Comparison of ENCODE assay signal across 1 cellular context in the genomic region with DNA sequence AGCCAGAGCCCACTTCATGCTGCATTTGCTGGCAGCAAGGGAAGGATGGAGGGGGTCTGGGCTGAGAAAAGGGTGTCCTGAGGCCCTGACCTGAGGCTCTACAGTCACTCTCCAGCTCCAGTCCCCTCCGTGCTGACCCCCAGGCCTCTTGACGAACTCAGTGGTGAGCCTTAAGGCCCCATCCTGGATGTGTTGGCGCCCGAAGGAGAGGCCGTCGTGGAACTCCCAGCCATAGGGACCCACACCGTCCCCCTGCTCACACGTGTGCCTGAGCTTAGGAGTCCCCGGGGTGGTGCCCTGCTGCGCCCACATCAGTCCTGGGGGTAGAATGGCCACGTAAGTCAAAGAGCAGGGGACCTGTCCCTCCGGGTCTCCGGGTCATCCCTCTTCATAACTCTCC.
A peak's percentile ranks its signal among the peaks of the same experiment; 100 is the strongest.
TF ChIP-seq lines count a peak whose summit lies in the region.

No MANE protein-coding gene starts in this region.

TF ChIP-seq in HepG2, 621 proteins besides CTCF, POLR2A, EP300 and RAD21:
- TF ChIP-seq, protein P1, sequence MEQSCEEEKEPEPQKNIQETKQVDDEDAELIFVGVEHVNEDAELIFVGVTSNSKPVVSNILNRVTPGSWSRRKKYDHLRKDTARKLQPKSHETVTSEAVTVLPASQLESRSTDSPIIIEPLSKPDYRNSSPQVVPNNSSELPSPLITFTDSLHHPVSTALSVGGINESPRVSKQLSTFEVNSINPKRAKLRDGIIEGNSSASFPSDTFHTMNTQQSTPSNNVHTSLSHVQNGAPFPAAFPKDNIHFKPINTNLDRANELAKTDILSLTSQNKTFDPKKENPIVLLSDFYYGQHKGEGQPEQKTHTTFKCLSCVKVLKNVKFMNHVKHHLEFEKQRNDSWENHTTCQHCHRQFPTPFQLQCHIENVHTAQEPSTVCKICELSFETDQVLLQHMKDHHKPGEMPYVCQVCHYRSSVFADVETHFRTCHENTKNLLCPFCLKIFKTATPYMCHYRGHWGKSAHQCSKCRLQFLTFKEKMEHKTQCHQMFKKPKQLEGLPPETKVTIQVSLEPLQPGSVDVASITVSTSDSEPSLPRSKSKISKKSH (CRISPR knock-in tag; IDR thresholded peaks at IDR 0.05; ENCODE audit: borderline replicate concordance): peak; percentile 3; the same call in 1 of the 2 replicates
- TF ChIP-seq TCF12 (IDR thresholded peaks at IDR 0.05): no peak
- 0 out of 2 replicates have a peak, but pooled peaks have one; percentile 10 for TF ChIP-seq TCF12 (CRISPR knock-in tag; IDR thresholded peaks at IDR 0.05)
- 0 out of 2 replicates have a peak, but pooled peaks have one; percentile 54 for TF ChIP-seq DNMT3B (CRISPR knock-in tag; conservative IDR thresholded peaks at IDR 0.05)
- 0 out of 2 replicates have a peak, but pooled peaks have one; percentile 6 for TF ChIP-seq ZMAT3 (CRISPR knock-in tag; conservative IDR thresholded peaks at IDR 0.05)
- TF ChIP-seq, protein P2, sequence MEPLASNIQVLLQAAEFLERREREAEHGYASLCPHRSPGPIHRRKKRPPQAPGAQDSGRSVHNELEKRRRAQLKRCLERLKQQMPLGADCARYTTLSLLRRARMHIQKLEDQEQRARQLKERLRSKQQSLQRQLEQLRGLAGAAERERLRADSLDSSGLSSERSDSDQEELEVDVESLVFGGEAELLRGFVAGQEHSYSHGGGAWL (CRISPR knock-in tag; IDR thresholded peaks at IDR 0.05): no peak
- TF ChIP-seq STAT5B (CRISPR knock-in tag; IDR thresholded peaks at IDR 0.05): no peak
- TF ChIP-seq, protein P3, sequence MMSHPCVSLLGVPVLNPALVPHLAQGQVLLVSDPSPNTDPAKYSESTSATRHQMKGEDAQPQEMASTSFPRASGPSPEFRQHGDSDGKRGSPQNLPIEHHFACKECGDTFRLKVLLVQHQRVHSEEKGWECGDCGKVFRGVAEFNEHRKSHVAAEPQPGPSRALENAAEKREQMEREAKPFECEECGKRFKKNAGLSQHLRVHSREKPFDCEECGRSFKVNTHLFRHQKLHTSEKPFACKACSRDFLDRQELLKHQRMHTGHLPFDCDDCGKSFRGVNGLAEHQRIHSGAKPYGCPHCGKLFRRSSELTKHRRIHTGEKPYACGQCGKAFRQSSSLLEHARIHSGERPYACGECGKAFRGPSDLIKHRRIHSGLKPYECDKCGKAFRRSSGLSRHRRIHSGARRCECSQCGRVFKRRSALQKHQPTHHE (CRISPR knock-in tag; IDR thresholded peaks at IDR 0.05; ENCODE audit: borderline replicate concordance): 0 out of 2 replicates have a peak, but pooled peaks have one; percentile 13
- no peak for TF ChIP-seq NONO (IDR thresholded peaks at IDR 0.05)
- TF ChIP-seq NONO (CRISPR knock-in tag; conservative IDR thresholded peaks at IDR 0.05): no peak
- no peak for TF ChIP-seq NFKBIZ (CRISPR knock-in tag; IDR thresholded peaks at IDR 0.05)
- TF ChIP-seq, protein P4, sequence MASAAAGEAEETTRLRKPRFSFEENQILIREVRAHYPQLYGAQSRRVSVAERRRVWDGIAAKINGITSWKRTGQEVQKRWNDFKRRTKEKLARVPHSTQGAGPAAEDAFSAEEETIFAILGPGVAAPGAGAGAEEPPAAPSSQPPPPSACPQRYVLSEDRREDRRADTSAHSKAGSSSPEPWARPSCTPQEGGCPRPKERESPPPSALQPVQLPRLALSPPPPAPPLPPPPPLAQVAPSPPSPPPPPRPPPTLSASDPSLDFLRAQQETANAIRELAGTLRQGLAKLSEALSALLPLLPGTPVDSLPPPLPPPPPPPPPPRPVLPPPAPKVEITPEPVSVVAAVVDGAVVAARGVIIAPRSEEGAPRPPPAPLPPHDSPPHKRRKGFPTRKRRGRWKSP (CRISPR knock-in tag; IDR thresholded peaks at IDR 0.05): 0 out of 2 replicates have a peak, but pooled peaks have one; percentile 33
- TF ChIP-seq, protein P5, sequence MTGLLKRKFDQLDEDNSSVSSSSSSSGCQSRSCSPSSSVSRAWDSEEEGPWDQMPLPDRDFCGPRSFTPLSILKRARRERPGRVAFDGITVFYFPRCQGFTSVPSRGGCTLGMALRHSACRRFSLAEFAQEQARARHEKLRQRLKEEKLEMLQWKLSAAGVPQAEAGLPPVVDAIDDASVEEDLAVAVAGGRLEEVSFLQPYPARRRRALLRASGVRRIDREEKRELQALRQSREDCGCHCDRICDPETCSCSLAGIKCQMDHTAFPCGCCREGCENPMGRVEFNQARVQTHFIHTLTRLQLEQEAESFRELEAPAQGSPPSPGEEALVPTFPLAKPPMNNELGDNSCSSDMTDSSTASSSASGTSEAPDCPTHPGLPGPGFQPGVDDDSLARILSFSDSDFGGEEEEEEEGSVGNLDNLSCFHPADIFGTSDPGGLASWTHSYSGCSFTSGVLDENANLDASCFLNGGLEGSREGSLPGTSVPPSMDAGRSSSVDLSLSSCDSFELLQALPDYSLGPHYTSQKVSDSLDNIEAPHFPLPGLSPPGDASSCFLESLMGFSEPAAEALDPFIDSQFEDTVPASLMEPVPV (CRISPR knock-in tag; IDR thresholded peaks at IDR 0.05): peak; percentile 38; the same call in 1 of the 2 replicates
- TF ChIP-seq ARID2 (CRISPR knock-in tag; IDR thresholded peaks at IDR 0.05; ENCODE audit: borderline replicate concordance): peak; percentile 67; the same call in 1 of the 2 replicates
- TF ChIP-seq NFIB (CRISPR knock-in tag; IDR thresholded peaks at IDR 0.05; ENCODE audit: borderline replicate concordance): 0 out of 2 replicates have a peak, but pooled peaks have one; percentile 76
- TF ChIP-seq, protein P6, sequence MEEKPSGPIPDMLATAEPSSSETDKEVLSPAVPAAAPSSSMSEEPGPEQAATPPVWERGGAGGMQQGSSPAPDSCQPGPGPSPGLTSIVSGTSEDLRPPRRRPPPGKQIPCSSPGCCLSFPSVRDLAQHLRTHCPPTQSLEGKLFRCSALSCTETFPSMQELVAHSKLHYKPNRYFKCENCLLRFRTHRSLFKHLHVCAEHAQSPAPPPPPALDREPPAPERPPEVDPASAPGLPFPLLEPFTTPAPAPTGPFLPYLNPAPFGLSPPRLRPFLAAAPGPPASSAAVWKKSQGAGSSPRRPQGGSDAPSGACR (CRISPR knock-in tag; IDR thresholded peaks at IDR 0.05): no peak
- TF ChIP-seq MED13 (CRISPR knock-in tag; IDR thresholded peaks at IDR 0.05): 0 out of 2 replicates have a peak, but pooled peaks have one; percentile 9
- TF ChIP-seq SNAPC2 (CRISPR knock-in tag; IDR thresholded peaks at IDR 0.05): peak; percentile 66; the same call in 1 of the 2 replicates
